1 cellular context compared by ENCODE assay signal in genomic region chr13:33642374-33643065, GRCh38.
TF ChIP-seq lines count a peak whose summit lies in the region.

No MANE protein-coding gene starts in this region.

TF ChIP-seq in HepG2, 621 proteins besides CTCF, POLR2A, EP300 and RAD21 (continued from another document and continues in another):
- TF ChIP-seq HOXD1 (CRISPR knock-in tag; IDR thresholded peaks at IDR 0.05) = peak; percentile 81
- TF ChIP-seq ZSCAN31 (CRISPR knock-in tag; IDR thresholded peaks at IDR 0.05; ENCODE audit: low read depth) = peak; percentile 63
- 0 out of 2 replicates have a peak, but pooled peaks have one; percentile 13 for TF ChIP-seq KDM1A (CRISPR knock-in tag; IDR thresholded peaks at IDR 0.05)
- 0 out of 2 replicates have a peak, but pooled peaks have one; percentile 38 for TF ChIP-seq ZBTB20 (CRISPR knock-in tag; IDR thresholded peaks at IDR 0.05; ENCODE audit: borderline replicate concordance, low read depth)
- TF ChIP-seq, protein P1, sequence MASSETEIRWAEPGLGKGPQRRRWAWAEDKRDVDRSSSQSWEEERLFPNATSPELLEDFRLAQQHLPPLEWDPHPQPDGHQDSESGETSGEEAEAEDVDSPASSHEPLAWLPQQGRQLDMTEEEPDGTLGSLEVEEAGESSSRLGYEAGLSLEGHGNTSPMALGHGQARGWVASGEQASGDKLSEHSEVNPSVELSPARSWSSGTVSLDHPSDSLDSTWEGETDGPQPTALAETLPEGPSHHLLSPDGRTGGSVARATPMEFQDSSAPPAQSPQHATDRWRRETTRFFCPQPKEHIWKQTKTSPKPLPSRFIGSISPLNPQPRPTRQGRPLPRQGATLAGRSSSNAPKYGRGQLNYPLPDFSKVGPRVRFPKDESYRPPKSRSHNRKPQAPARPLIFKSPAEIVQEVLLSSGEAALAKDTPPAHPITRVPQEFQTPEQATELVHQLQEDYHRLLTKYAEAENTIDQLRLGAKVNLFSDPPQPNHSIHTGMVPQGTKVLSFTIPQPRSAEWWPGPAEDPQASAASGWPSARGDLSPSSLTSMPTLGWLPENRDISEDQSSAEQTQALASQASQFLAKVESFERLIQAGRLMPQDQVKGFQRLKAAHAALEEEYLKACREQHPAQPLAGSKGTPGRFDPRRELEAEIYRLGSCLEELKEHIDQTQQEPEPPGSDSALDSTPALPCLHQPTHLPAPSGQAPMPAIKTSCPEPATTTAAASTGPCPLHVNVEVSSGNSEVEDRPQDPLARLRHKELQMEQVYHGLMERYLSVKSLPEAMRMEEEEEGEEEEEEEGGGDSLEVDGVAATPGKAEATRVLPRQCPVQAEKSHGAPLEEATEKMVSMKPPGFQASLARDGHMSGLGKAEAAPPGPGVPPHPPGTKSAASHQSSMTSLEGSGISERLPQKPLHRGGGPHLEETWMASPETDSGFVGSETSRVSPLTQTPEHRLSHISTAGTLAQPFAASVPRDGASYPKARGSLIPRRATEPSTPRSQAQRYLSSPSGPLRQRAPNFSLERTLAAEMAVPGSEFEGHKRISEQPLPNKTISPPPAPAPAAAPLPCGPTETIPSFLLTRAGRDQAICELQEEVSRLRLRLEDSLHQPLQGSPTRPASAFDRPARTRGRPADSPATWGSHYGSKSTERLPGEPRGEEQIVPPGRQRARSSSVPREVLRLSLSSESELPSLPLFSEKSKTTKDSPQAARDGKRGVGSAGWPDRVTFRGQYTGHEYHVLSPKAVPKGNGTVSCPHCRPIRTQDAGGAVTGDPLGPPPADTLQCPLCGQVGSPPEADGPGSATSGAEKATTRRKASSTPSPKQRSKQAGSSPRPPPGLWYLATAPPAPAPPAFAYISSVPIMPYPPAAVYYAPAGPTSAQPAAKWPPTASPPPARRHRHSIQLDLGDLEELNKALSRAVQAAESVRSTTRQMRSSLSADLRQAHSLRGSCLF (CRISPR knock-in tag; IDR thresholded peaks at IDR 0.05; ENCODE audit: borderline replicate concordance) = no peak
- peak; percentile 76; the same call in 1 of the 2 replicates for TF ChIP-seq RFXANK (CRISPR knock-in tag; IDR thresholded peaks at IDR 0.05)
- TF ChIP-seq FOXA3 (CRISPR knock-in tag; IDR thresholded peaks at IDR 0.05) = peak; percentile 96
- TF ChIP-seq ETV5 (CRISPR knock-in tag; IDR thresholded peaks at IDR 0.05; ENCODE audit: borderline replicate concordance) = peak; percentile 94
- TF ChIP-seq, protein P2, sequence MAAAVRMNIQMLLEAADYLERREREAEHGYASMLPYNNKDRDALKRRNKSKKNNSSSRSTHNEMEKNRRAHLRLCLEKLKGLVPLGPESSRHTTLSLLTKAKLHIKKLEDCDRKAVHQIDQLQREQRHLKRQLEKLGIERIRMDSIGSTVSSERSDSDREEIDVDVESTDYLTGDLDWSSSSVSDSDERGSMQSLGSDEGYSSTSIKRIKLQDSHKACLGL (CRISPR knock-in tag; IDR thresholded peaks at IDR 0.05) = no peak
- no peak for TF ChIP-seq CENPBD1 (CRISPR knock-in tag; IDR thresholded peaks at IDR 0.05; ENCODE audit: borderline replicate concordance, low read depth)
- TF ChIP-seq, protein P3, sequence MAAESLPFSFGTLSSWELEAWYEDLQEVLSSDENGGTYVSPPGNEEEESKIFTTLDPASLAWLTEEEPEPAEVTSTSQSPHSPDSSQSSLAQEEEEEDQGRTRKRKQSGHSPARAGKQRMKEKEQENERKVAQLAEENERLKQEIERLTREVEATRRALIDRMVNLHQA (CRISPR knock-in tag; IDR thresholded peaks at IDR 0.05) = peak; percentile 77; the same call in 1 of the 2 replicates
- no peak for TF ChIP-seq ZSCAN30 (CRISPR knock-in tag; IDR thresholded peaks at IDR 0.05)
- no peak for TF ChIP-seq KLF11 (CRISPR knock-in tag; IDR thresholded peaks at IDR 0.05)
- 0 out of 2 replicates have a peak, but pooled peaks have one; percentile 31 for TF ChIP-seq TCF7L2 (IDR thresholded peaks at IDR 0.05; ENCODE audit: low read depth, low read length)
- TF ChIP-seq ZFP1 (CRISPR knock-in tag; IDR thresholded peaks at IDR 0.05) = 0 out of 2 replicates have a peak, but pooled peaks have one; percentile 66
- no peak for TF ChIP-seq HNRNPH1 (optimal IDR thresholded peaks at IDR 0.05; ENCODE audit: low read depth, low read length)
- no peak for TF ChIP-seq KLF12 (CRISPR knock-in tag; IDR thresholded peaks at IDR 0.05; ENCODE audit: borderline replicate concordance)
- no peak for TF ChIP-seq HNRNPUL1 (IDR thresholded peaks at IDR 0.05; ENCODE audit: low read depth, low read length)
- TF ChIP-seq MLXIP (CRISPR knock-in tag; IDR thresholded peaks at IDR 0.05; ENCODE audit: borderline replicate concordance) = no peak
- no peak for TF ChIP-seq POLR2AphosphoS2 (IDR thresholded peaks at IDR 0.05; ENCODE audit: low read depth, low read length)
- TF ChIP-seq SMARCC2 (IDR thresholded peaks at IDR 0.05) = no peak
- no peak for TF ChIP-seq ZNF577 (CRISPR knock-in tag; IDR thresholded peaks at IDR 0.05; ENCODE audit: borderline replicate concordance, low read depth)
- TF ChIP-seq NR2F6 (IDR thresholded peaks at IDR 0.05) = peak; percentile 99
- TF ChIP-seq NR2F6 (CRISPR knock-in tag; IDR thresholded peaks at IDR 0.05) = peak; percentile 96
- TF ChIP-seq PHF5A (CRISPR knock-in tag; IDR thresholded peaks at IDR 0.05; ENCODE audit: low read depth, unreplicated experiment) = no peak
- no peak for TF ChIP-seq TBP (CRISPR knock-in tag; IDR thresholded peaks at IDR 0.05)
- TF ChIP-seq, protein P4, sequence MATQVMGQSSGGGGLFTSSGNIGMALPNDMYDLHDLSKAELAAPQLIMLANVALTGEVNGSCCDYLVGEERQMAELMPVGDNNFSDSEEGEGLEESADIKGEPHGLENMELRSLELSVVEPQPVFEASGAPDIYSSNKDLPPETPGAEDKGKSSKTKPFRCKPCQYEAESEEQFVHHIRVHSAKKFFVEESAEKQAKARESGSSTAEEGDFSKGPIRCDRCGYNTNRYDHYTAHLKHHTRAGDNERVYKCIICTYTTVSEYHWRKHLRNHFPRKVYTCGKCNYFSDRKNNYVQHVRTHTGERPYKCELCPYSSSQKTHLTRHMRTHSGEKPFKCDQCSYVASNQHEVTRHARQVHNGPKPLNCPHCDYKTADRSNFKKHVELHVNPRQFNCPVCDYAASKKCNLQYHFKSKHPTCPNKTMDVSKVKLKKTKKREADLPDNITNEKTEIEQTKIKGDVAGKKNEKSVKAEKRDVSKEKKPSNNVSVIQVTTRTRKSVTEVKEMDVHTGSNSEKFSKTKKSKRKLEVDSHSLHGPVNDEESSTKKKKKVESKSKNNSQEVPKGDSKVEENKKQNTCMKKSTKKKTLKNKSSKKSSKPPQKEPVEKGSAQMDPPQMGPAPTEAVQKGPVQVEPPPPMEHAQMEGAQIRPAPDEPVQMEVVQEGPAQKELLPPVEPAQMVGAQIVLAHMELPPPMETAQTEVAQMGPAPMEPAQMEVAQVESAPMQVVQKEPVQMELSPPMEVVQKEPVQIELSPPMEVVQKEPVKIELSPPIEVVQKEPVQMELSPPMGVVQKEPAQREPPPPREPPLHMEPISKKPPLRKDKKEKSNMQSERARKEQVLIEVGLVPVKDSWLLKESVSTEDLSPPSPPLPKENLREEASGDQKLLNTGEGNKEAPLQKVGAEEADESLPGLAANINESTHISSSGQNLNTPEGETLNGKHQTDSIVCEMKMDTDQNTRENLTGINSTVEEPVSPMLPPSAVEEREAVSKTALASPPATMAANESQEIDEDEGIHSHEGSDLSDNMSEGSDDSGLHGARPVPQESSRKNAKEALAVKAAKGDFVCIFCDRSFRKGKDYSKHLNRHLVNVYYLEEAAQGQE (IDR thresholded peaks at IDR 0.05; ENCODE audit: borderline replicate concordance in 1 of 2, low read depth in 1 of 2, low read length in 2 of 2) = peak in 1 of 2 experiments; percentile 59; a peak in 1 of 4 replicates
- no peak for TF ChIP-seq ARNT (IDR thresholded peaks at IDR 0.05)
- TF ChIP-seq PHF8 (CRISPR knock-in tag; IDR thresholded peaks at IDR 0.05) = no peak
- TF ChIP-seq SOX5 (CRISPR knock-in tag; IDR thresholded peaks at IDR 0.05; ENCODE audit: borderline replicate concordance) = peak; percentile 92
- TF ChIP-seq U2AF1 (optimal IDR thresholded peaks at IDR 0.05; ENCODE audit: low read depth, low read length) = peak; percentile 28
- TF ChIP-seq BCLAF1 (IDR thresholded peaks at IDR 0.05) = no peak
- TF ChIP-seq ZMYM4 (CRISPR knock-in tag; IDR thresholded peaks at IDR 0.05) = peak; percentile 90
- no peak for TF ChIP-seq HBP1 (CRISPR knock-in tag; IDR thresholded peaks at IDR 0.05; ENCODE audit: low read depth)
- TF ChIP-seq SALL2 (CRISPR knock-in tag; IDR thresholded peaks at IDR 0.05) = no peak
- TF ChIP-seq SAFB2 (CRISPR knock-in tag; IDR thresholded peaks at IDR 0.05; ENCODE audit: borderline replicate concordance, low read depth) = peak; percentile 13; the same call in 1 of the 2 replicates
- TF ChIP-seq, protein P5, sequence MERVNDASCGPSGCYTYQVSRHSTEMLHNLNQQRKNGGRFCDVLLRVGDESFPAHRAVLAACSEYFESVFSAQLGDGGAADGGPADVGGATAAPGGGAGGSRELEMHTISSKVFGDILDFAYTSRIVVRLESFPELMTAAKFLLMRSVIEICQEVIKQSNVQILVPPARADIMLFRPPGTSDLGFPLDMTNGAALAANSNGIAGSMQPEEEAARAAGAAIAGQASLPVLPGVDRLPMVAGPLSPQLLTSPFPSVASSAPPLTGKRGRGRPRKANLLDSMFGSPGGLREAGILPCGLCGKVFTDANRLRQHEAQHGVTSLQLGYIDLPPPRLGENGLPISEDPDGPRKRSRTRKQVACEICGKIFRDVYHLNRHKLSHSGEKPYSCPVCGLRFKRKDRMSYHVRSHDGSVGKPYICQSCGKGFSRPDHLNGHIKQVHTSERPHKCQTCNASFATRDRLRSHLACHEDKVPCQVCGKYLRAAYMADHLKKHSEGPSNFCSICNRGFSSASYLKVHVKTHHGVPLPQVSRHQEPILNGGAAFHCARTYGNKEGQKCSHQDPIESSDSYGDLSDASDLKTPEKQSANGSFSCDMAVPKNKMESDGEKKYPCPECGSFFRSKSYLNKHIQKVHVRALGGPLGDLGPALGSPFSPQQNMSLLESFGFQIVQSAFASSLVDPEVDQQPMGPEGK (CRISPR knock-in tag; IDR thresholded peaks at IDR 0.05) = peak; percentile 95
- no peak for TF ChIP-seq PHF20 (CRISPR knock-in tag; IDR thresholded peaks at IDR 0.05)
- TF ChIP-seq ZNF160 (CRISPR knock-in tag; IDR thresholded peaks at IDR 0.05) = no peak
- TF ChIP-seq, protein P6, sequence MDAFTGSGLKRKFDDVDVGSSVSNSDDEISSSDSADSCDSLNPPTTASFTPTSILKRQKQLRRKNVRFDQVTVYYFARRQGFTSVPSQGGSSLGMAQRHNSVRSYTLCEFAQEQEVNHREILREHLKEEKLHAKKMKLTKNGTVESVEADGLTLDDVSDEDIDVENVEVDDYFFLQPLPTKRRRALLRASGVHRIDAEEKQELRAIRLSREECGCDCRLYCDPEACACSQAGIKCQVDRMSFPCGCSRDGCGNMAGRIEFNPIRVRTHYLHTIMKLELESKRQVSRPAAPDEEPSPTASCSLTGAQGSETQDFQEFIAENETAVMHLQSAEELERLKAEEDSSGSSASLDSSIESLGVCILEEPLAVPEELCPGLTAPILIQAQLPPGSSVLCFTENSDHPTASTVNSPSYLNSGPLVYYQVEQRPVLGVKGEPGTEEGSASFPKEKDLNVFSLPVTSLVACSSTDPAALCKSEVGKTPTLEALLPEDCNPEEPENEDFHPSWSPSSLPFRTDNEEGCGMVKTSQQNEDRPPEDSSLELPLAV (CRISPR knock-in tag; conservative IDR thresholded peaks at IDR 0.05; ENCODE audit: low read depth) = no peak
- TF ChIP-seq ZMAT3 (CRISPR knock-in tag; conservative IDR thresholded peaks at IDR 0.05) = 0 out of 2 replicates have a peak, but pooled peaks have one; percentile 46
